11 cellular contexts compared by ENCODE assay signal in the genomic region with DNA sequence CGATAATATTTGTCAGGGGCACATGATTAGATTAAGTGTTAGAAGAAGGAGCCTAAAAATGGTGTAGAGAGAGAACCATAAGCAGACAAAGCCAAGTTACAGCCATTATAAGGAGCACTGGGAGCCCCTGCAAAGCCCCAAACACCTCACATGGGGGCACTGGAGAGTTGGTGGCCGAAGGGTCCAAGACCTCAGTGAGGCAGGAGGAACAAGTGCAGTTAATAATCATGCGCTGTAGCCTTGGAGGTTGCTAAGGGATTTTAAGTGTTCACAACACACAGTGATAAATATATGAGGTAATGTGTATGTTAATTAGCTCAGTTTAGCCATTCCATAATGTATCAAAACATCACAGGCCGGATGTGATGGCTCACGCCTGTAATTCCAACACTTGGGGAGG. TPM values are rescaled to one million over a fixed set of nuclear protein-coding genes. Genes with fewer than 3 reads are reported as not detected.
DNase-seq lines count a peak whose midpoint lies in the region; ATAC-seq and TF ChIP-seq lines count a peak whose summit lies in the region.
"Had no signal": no experiment of that assay in that cellular context is flagged by ENCODE, and none has a peak within 500 bp of the region (broad histone marks: within the 10 kb centered on the region; RNA-seq: fewer than 3 reads in every experiment).

No MANE protein-coding gene starts in this region.

- H3K27me3 ChIP-seq in naive thymus-derived CD4-positive, alpha-beta T cell (ENCODE audit: control insufficient read depth in 2 of 2, insufficient read depth in 2 of 2, low read length in 2 of 2): peaks cover 2 to 3% of the 10 kb centered on the region in 2 donors

- ATAC-seq in HG02970 (IDR thresholded peaks at IDR 0.05; ENCODE audit: low FRiP score, unreplicated experiment): no peak
- ATAC-seq in naive thymus-derived CD4-positive, alpha-beta T cell: no peak

- POLR2A ChIA-PET in naive thymus-derived CD4-positive, alpha-beta T cell (lab: Charles Lee): no interaction called here

- intact Hi-C loops in naive thymus-derived CD4-positive, alpha-beta T cell (cut with micrococcal nuclease): no loop called here

- CTCF ChIA-PET in naive thymus-derived CD4-positive, alpha-beta T cell (lab: Charles Lee): no interaction called here

- H3K27ac Mint-ChIP-seq in brain (peak overlapping the region in 2 of 5 experiments; percentile 71 to 80), neural crest cell (ENCODE audit: unreplicated experiment) (no peak overlapping the region)
- no peak overlapping the region for H3K27ac Mint-ChIP-seq in naive thymus-derived CD4-positive, alpha-beta T cell
- H3K27ac Mint-ChIP-seq: activated naive CD8-positive, alpha-beta T cell had no signal

- no peak overlapping the region for H3K4me3 Mint-ChIP-seq in brain
- no peak overlapping the region for H3K4me3 Mint-ChIP-seq in neural crest cell
- H3K4me3 Mint-ChIP-seq in naive thymus-derived CD4-positive, alpha-beta T cell: no peak overlapping the region
- H3K4me3 Mint-ChIP-seq: activated naive CD8-positive, alpha-beta T cell had no signal

- H3K27me3 Mint-ChIP-seq in brain: peaks cover 10% of the 10 kb centered on the region
- H3K27me3 Mint-ChIP-seq in neural crest cell (ENCODE audit: low read depth): peaks cover 93% of the 10 kb centered on the region
- peaks cover 0 to 79% (median 15%) of the 10 kb centered on the region in 5 donors for H3K27me3 Mint-ChIP-seq in naive thymus-derived CD4-positive, alpha-beta T cell

- H3K9me3 ChIP-seq in naive thymus-derived CD4-positive, alpha-beta T cell (ENCODE audit: control insufficient read depth in 2 of 3, low read length in 3 of 3): no peaks in the 10 kb centered on the region

- H3K36me3 Mint-ChIP-seq in brain: no peaks in the 10 kb centered on the region
- no peaks in the 10 kb centered on the region for H3K36me3 Mint-ChIP-seq in neural crest cell (ENCODE audit: low read depth)
- no peaks in the 10 kb centered on the region for H3K36me3 Mint-ChIP-seq in naive thymus-derived CD4-positive, alpha-beta T cell
- H3K36me3 Mint-ChIP-seq: activated naive CD8-positive, alpha-beta T cell had no signal

- H3K36me3 ChIP-seq in naive thymus-derived CD4-positive, alpha-beta T cell (ENCODE audit: control insufficient read depth in 2 of 3, insufficient read depth in 3 of 3, low read length in 3 of 3): no peaks in the 10 kb centered on the region

- H3K4me3 ChIP-seq in naive thymus-derived CD4-positive, alpha-beta T cell (ENCODE audit: low read length): no peak overlapping the region

- H3K27ac ChIP-seq in naive thymus-derived CD4-positive, alpha-beta T cell (ENCODE audit: low read depth, low read length): no peak overlapping the region
- H3K27ac ChIP-seq: KMS-11 had no signal

- peak; percentile 40 for DNase-seq in ELR (ENCODE audit: low read depth)
- DNase-seq in M059J (ENCODE audit: low read depth): peak; percentile 42
- DNase-seq in neural crest cell (ENCODE audit: low read depth, low spot score): no peak
- no peak for DNase-seq in superior temporal gyrus (ENCODE audit: extremely low spot score)
- DNase-seq in GM10266 (ENCODE audit: extremely low spot score): no peak
- DNase-seq in naive thymus-derived CD4-positive, alpha-beta T cell: no peak
- DNase-seq: T-helper 9 cell had no signal

- peaks cover 0 to 3% (median 2%) of the 10 kb centered on the region in 5 experiments for H3K9me3 Mint-ChIP-seq in brain
- H3K9me3 Mint-ChIP-seq in neural crest cell: no peaks in the 10 kb centered on the region
- no peaks in the 10 kb centered on the region for H3K9me3 Mint-ChIP-seq in naive thymus-derived CD4-positive, alpha-beta T cell

- TF ChIP-seq CTCF in brain (conservative IDR thresholded peaks at IDR 0.05) (peak; percentile 44 to 64), neural crest cell (conservative IDR thresholded peaks at IDR 0.05) (peak; percentile 40), GM10266 (IDR thresholded peaks at IDR 0.05; ENCODE audit: control insufficient read depth, insufficient read depth, low read depth, missing control alignments) (no peak)

- no peaks in the 10 kb centered on the region for H3K4me1 ChIP-seq in naive thymus-derived CD4-positive, alpha-beta T cell (ENCODE audit: control insufficient read depth in 2 of 2, insufficient read depth in 2 of 2, low read length in 2 of 2)

- H3K4me1 Mint-ChIP-seq in brain: peaks cover 34% of the 10 kb centered on the region
- no peaks in the 10 kb centered on the region for H3K4me1 Mint-ChIP-seq in neural crest cell
- peaks cover 0 to 2% (median 0%) of the 10 kb centered on the region in 7 donors for H3K4me1 Mint-ChIP-seq in naive thymus-derived CD4-positive, alpha-beta T cell

RNA-seq across cellular contexts. Expression of a gene that starts 54.4 kb away (rescaled TPM):
- 6.1 and 7.3 TPM in 2 replicates for total RNA-seq in M059J (2014; rRNA removed; shearing (Covaris generic))
- polyA plus RNA-seq in brain (ENCODE audit: insufficient read depth, low read depth, low replicate concordance): 125 TPM
- 98.6 and 99.9 TPM in 2 replicates for total RNA-seq in neural crest cell
- total RNA-seq in naive thymus-derived CD4-positive, alpha-beta T cell: 1 to 10 TPM; 4.8 to 8.2 (median 6.3) TPM
- polyA plus RNA-seq in naive thymus-derived CD4-positive, alpha-beta T cell: 1 to 10 TPM; 5.7 to 6.0 TPM

RNA-seq across cellular contexts. Expression of a gene that starts 57.7 kb away (rescaled TPM):
- total RNA-seq in M059J (2014; rRNA removed; shearing (Covaris generic)): 0.02 TPM in 1 of 2 replicates, not detected in the other
- 16.4 TPM for polyA plus RNA-seq in brain (ENCODE audit: insufficient read depth, low read depth, low replicate concordance)
- total RNA-seq in neural crest cell: 10.4 and 12.9 TPM in 2 replicates
- 100 to 1,000 TPM in 1 of 5 experiments, 10 to 100 TPM in 4; 17.6 to 155 (median 24.1) TPM for total RNA-seq in naive thymus-derived CD4-positive, alpha-beta T cell
- polyA plus RNA-seq in naive thymus-derived CD4-positive, alpha-beta T cell: 1 to 10 TPM; 1.2 to 2.3 TPM

Comparison
In these comparisons a context has a peak if more than half of its experiments do, and no peak if none do; other contexts are left out.
1. DNase-seq: peak in ELR (single experiment) and M059J (single experiment); none in neural crest cell (single experiment), superior temporal gyrus (single experiment), GM10266 (single experiment) and naive thymus-derived CD4-positive, alpha-beta T cell (0 of 9).
2. RNA of a gene that starts 54.4 kb away (total RNA-seq): 98.6 to 99.9 TPM in neural crest cell; 4.8 to 8.2 TPM in naive thymus-derived CD4-positive, alpha-beta T cell and 6.1 to 7.3 TPM in M059J; every median in the first group is over 10 times any median in the second.
3. RNA of a gene that starts 57.7 kb away (total RNA-seq): 17.6 to 155 TPM in naive thymus-derived CD4-positive, alpha-beta T cell and 10.4 to 12.9 TPM in neural crest cell; 0.02 TPM in M059J; every median in the first group is over 10 times any median in the second.